In the genomic region with DNA sequence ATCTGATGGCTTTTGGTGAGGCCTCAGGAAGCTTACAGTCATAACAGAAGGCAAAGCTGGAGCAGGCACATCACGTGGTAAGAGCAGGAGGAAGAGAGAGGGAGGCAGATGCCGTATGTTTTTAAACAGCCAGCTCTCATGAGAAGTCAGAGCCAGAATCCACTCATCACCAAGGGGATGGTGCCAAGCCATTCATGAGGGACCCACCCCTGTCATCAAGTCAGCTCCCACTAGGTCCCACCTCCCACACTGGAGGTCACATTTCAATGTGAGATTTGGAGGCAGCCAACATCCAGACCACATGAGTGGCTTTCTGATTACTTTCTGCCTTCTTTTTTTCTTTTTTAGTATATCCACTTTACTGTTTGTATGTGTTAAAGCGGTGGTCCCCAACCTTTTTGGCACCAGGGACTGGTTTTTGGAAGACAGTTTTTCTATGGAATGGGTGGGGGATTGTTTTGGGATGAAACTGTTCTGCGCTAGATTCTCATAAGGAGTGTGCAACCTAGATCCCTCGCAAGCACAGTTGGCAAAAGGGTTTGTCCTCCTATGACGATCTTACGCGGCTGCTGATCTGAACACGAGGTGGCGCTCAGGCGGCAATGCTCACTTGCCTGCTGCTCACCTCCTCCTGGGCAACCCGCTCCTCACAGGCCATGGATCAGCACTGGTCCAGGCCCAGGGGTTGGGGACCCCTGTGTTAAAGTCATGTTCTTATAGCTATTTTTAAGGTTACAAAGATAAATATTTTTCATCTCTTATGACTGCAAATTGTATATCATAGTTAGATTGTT, we compare ENCODE assay signal across 12 cellular contexts.
A peak's percentile ranks its signal among the peaks of the same experiment; 100 is the strongest.
DNase-seq lines count a peak whose midpoint lies in the region; ATAC-seq and TF ChIP-seq lines count a peak whose summit lies in the region.
"Had no signal": no experiment of that assay in that cellular context is flagged by ENCODE, and none has a peak within 500 bp of the region (broad histone marks: within the 10 kb centered on the region; RNA-seq: fewer than 3 reads in every experiment).

No MANE protein-coding gene starts in this region.

- no peaks in the 10 kb centered on the region for H3K4me1 Mint-ChIP-seq in activated CD4-positive, alpha-beta memory T cell treated with anti-CD3 and anti-CD28 coated beads for 36 hours (ENCODE audit: low read depth)
- no peaks in the 10 kb centered on the region for H3K4me1 Mint-ChIP-seq in activated CD4-positive, alpha-beta memory T cell treated with anti-CD3 and anti-CD28 coated beads, Interleukin-2, amount 10 ng/mL, durations not matched to agents 7 days and 5 days
- H3K4me1 Mint-ChIP-seq in endothelial cell (ENCODE audit: unreplicated experiment): no peaks in the 10 kb centered on the region

- POLR2A ChIA-PET in activated CD4-positive, alpha-beta memory T cell treated with anti-CD3 and anti-CD28 coated beads for 36 hours (lab: Charles Lee): no interaction called here
- POLR2A ChIA-PET in activated CD4-positive, alpha-beta memory T cell treated with anti-CD3 and anti-CD28 coated beads, Interleukin-2, amount 10 ng/mL, durations not matched to agents 7 days and 5 days (lab: Charles Lee): no interaction called here

- no peak overlapping the region for H3K4me3 ChIP-seq in retinal pigment epithelial cell (ENCODE audit: low read length)
- H3K4me3 ChIP-seq: left lung, sigmoid colon, SK-N-MC had no signal

- no peak overlapping the region for H3K4me3 Mint-ChIP-seq in activated CD4-positive, alpha-beta memory T cell treated with anti-CD3 and anti-CD28 coated beads for 36 hours
- H3K4me3 Mint-ChIP-seq in activated CD4-positive, alpha-beta memory T cell treated with anti-CD3 and anti-CD28 coated beads, Interleukin-2, amount 10 ng/mL, durations not matched to agents 7 days and 5 days: no peak overlapping the region
- H3K4me3 Mint-ChIP-seq in endothelial cell (ENCODE audit: unreplicated experiment): no peak overlapping the region
- H3K4me3 Mint-ChIP-seq: stimulated activated naive CD8-positive, alpha-beta T cell treated with anti-CD3 and anti-CD28 coated beads, Interleukin-15, Interleukin-2, amounts not matched to agents 100 ng/mL and 50 ng/mL, for 24 hours had no signal

- intact Hi-C loops in activated CD4-positive, alpha-beta memory T cell treated with anti-CD3 and anti-CD28 coated beads for 36 hours (cut with micrococcal nuclease): no loop called here

- CTCF ChIA-PET in activated CD4-positive, alpha-beta memory T cell treated with anti-CD3 and anti-CD28 coated beads for 36 hours (lab: Charles Lee): interaction anchor here (0.6 kb wide), 2 partner anchors 42 to 190 kb away, joined by 3 to 4 read pairs; no protein-coding TSS in a partner anchor
- CTCF ChIA-PET in activated CD4-positive, alpha-beta memory T cell treated with anti-CD3 and anti-CD28 coated beads, Interleukin-2, amount 10 ng/mL, durations not matched to agents 7 days and 5 days (lab: Charles Lee): no interaction called here

- H3K27ac Mint-ChIP-seq in activated CD4-positive, alpha-beta memory T cell treated with anti-CD3 and anti-CD28 coated beads for 36 hours: no peak overlapping the region
- H3K27ac Mint-ChIP-seq in activated CD4-positive, alpha-beta memory T cell treated with anti-CD3 and anti-CD28 coated beads, Interleukin-2, amount 10 ng/mL, durations not matched to agents 7 days and 5 days: no peak overlapping the region
- no peak overlapping the region for H3K27ac Mint-ChIP-seq in endothelial cell (ENCODE audit: unreplicated experiment)
- H3K27ac Mint-ChIP-seq: stimulated activated naive CD8-positive, alpha-beta T cell treated with anti-CD3 and anti-CD28 coated beads, Interleukin-15, Interleukin-2, amounts not matched to agents 100 ng/mL and 50 ng/mL, for 24 hours had no signal

- H3K27me3 Mint-ChIP-seq in activated CD4-positive, alpha-beta memory T cell treated with anti-CD3 and anti-CD28 coated beads for 36 hours: no peaks in the 10 kb centered on the region
- no peaks in the 10 kb centered on the region for H3K27me3 Mint-ChIP-seq in activated CD4-positive, alpha-beta memory T cell treated with anti-CD3 and anti-CD28 coated beads, Interleukin-2, amount 10 ng/mL, durations not matched to agents 7 days and 5 days
- H3K27me3 Mint-ChIP-seq in endothelial cell (ENCODE audit: unreplicated experiment): no peaks in the 10 kb centered on the region
- H3K27me3 Mint-ChIP-seq: stimulated activated naive CD8-positive, alpha-beta T cell treated with anti-CD3 and anti-CD28 coated beads, Interleukin-15, Interleukin-2, amounts not matched to agents 100 ng/mL and 50 ng/mL, for 24 hours had no signal

- ATAC-seq in HG02588 (IDR thresholded peaks at IDR 0.05; ENCODE audit: unreplicated experiment): no peak
- ATAC-seq: left lung had no signal

- TF ChIP-seq CTCF in endothelial cell (IDR thresholded peaks at IDR 0.05; ENCODE audit: unreplicated experiment): peak; percentile 35
- peak; percentile 9 for TF ChIP-seq CTCF in retinal pigment epithelial cell (conservative IDR thresholded peaks at IDR 0.05; ENCODE audit: low read depth, low read length)

- peak; percentile 16 for DNase-seq in activated CD4-positive, alpha-beta memory T cell treated with anti-CD3 and anti-CD28 coated beads for 36 hours
- DNase-seq in activated CD4-positive, alpha-beta memory T cell treated with anti-CD3 and anti-CD28 coated beads, Interleukin-2, amount 10 ng/mL, durations not matched to agents 7 days and 5 days: no peak
- DNase-seq in HuH-7 (ENCODE audit: low spot score): peak; percentile 54
- DNase-seq in endothelial cell (ENCODE audit: low spot score): peak; percentile 78
- DNase-seq in retinal pigment epithelial cell (ENCODE audit: low read depth): no peak
- no peak for DNase-seq in occipital lobe (lab: John Stamatoyannopoulos, UW)
- DNase-seq in COLO829 (ENCODE audit: low spot score): no peak
- DNase-seq: sigmoid colon had no signal

- H3K9me3 Mint-ChIP-seq in activated CD4-positive, alpha-beta memory T cell treated with anti-CD3 and anti-CD28 coated beads for 36 hours: no peaks in the 10 kb centered on the region
- no peaks in the 10 kb centered on the region for H3K9me3 Mint-ChIP-seq in activated CD4-positive, alpha-beta memory T cell treated with anti-CD3 and anti-CD28 coated beads, Interleukin-2, amount 10 ng/mL, durations not matched to agents 7 days and 5 days
- H3K9me3 Mint-ChIP-seq in endothelial cell (ENCODE audit: unreplicated experiment): no peaks in the 10 kb centered on the region

- H3K36me3 Mint-ChIP-seq in activated CD4-positive, alpha-beta memory T cell treated with anti-CD3 and anti-CD28 coated beads for 36 hours: no peaks in the 10 kb centered on the region
- H3K36me3 Mint-ChIP-seq in activated CD4-positive, alpha-beta memory T cell treated with anti-CD3 and anti-CD28 coated beads, Interleukin-2, amount 10 ng/mL, durations not matched to agents 7 days and 5 days (ENCODE audit: low read depth): no peaks in the 10 kb centered on the region
- no peaks in the 10 kb centered on the region for H3K36me3 Mint-ChIP-seq in endothelial cell (ENCODE audit: low read depth, unreplicated experiment)

Comparison
In these comparisons a context has a peak if more than half of its experiments do, and no peak if none do; other contexts are left out.
1. DNase-seq: peak in activated CD4-positive, alpha-beta memory T cell treated with anti-CD3 and anti-CD28 coated beads for 36 hours (single experiment), HuH-7 (single experiment) and endothelial cell (single experiment); none in activated CD4-positive, alpha-beta memory T cell treated with anti-CD3 and anti-CD28 coated beads, Interleukin-2, amount 10 ng/mL, durations not matched to agents 7 days and 5 days (single experiment), retinal pigment epithelial cell (single experiment), occipital lobe (single experiment) and COLO829 (single experiment).